23 cellular contexts compared by ENCODE assay signal in the genomic region with DNA sequence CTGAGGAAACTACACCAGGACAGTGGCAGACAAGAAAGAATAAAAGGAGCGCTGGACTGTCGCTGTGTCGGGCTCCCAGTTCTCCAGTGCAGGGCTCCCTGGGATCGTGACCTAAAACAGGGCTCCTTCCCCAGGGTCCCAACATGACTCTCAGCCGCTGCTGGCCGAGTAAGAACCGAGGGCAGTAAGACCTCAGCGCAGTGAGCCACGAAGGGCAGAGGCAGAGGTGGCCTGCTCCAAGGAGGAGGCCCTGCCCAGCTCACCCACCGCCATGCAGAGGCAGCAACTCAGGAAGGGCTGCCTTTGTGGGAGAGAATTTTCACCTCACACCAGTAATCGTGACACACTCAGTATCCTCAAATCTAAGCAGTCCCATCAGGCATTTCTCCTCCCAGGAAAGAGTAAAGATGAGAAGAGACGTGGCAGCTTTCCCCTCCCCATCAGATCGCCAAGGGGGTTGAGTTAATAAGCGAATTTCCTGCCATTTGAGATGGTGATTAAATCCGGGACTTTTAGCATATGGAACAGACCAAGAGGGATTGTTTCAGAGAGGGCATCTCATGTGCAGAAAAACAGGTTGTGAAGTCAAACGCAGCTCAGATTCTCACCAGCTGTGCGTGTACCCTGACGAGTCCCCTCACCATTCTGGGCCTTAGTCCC. TPM values are rescaled to one million over a fixed set of nuclear protein-coding genes. Genes with fewer than 3 reads are reported as not detected.
DNase-seq lines count a peak whose midpoint lies in the region; ATAC-seq and TF ChIP-seq lines count a peak whose summit lies in the region.
"Had no signal": no experiment of that assay in that cellular context is flagged by ENCODE, and none has a peak within 500 bp of the region (broad histone marks: within the 10 kb centered on the region; RNA-seq: fewer than 3 reads in every experiment).

No MANE protein-coding gene starts in this region.

- peak overlapping the region; percentile 39 for H3K4ac ChIP-seq in mesendoderm (ENCODE audit: low read depth, low read length)

- no peaks in the 10 kb centered on the region for H3K79me1 ChIP-seq in mesendoderm (ENCODE audit: low read length)

- H3K4me3 ChIP-seq in SK-N-MC (peak overlapping the region; percentile 40), mesendoderm (ENCODE audit: low read length) (no peak overlapping the region), vagina (no peak overlapping the region), HAP-1 (no peak overlapping the region)
- H3K4me3 ChIP-seq: colonic mucosa had no signal

- peak; percentile 93 for DNase-seq in SK-N-MC (ENCODE audit: low read depth, low spot score)
- DNase-seq in epithelial cell of prostate (ENCODE audit: low read depth, low spot score) = no peak
- no peak for DNase-seq in mesendoderm
- no peak for DNase-seq in vagina (ENCODE audit: extremely low spot score in 2 of 2)
- DNase-seq in HAP-1 (ENCODE audit: low spot score in 2 of 2) = no peak
- no peak for DNase-seq in epidermal melanocyte (ENCODE audit: insufficient read length, low spot score)
- DNase-seq: activated CD4-positive, alpha-beta T cell treated with anti-CD3 and anti-CD28 coated beads for 48 hours; activated naive CD4-positive, alpha-beta T cell treated with anti-CD3 and anti-CD28 coated beads for 36 hours; activated T-cell treated with anti-CD3 and anti-CD28 coated beads, Interleukin-2, amount 50 U/mL, for 4 hours; Caco-2; effector memory CD8-positive, alpha-beta T cell; HCEC 1CT; kidney; NCI-H1105; NCI-H1930; NCI-H446; stimulated activated CD4-positive, alpha-beta T cell treated with anti-CD3 and anti-CD28 coated beads, Interleukin-4, amount 100 ng/mL, for 4 hours had no signal

- no peaks in the 10 kb centered on the region for H3K27me3 ChIP-seq in mesendoderm (ENCODE audit: insufficient read depth, low read length, poor library complexity)
- H3K27me3 ChIP-seq in vagina = no peaks in the 10 kb centered on the region
- no peaks in the 10 kb centered on the region for H3K27me3 ChIP-seq in HAP-1 (ENCODE audit: low read depth)
- H3K27me3 ChIP-seq: colonic mucosa had no signal

- H3K56ac ChIP-seq in mesendoderm (ENCODE audit: low read length) = peak overlapping the region; percentile 36

- H2BK5ac ChIP-seq in mesendoderm (ENCODE audit: low read length) = no peak overlapping the region

- no peak overlapping the region for H4K8ac ChIP-seq in mesendoderm (ENCODE audit: low read depth, low read length)

- H3K23ac ChIP-seq in mesendoderm (ENCODE audit: low read length) = no peak overlapping the region

- H3K4me1 ChIP-seq in mesendoderm (ENCODE audit: control insufficient read depth, low read depth, low read length) = peaks cover 14% of the 10 kb centered on the region
- peaks cover 35% of the 10 kb centered on the region for H3K4me1 ChIP-seq in vagina
- H3K4me1 ChIP-seq in HAP-1 = peaks cover 6% of the 10 kb centered on the region
- H3K4me1 ChIP-seq: Caco-2, colonic mucosa had no signal

- intact Hi-C loops in vagina (cut with DNase I) = no loop called here

- no peak for TF ChIP-seq CTCF in vagina (IDR thresholded peaks at IDR 0.05)

- no peak overlapping the region for H2AK5ac ChIP-seq in mesendoderm (ENCODE audit: low read length)

- ATAC-seq in HG03135 (IDR thresholded peaks at IDR 0.05; ENCODE audit: unreplicated experiment) = no peak
- ATAC-seq: activated T-cell treated with anti-CD3 and anti-CD28 coated beads, Interleukin-2, amount 50 U/mL, for 4 hours; effector memory CD8-positive, alpha-beta T cell had no signal

- H3K9ac ChIP-seq in SK-N-MC (ENCODE audit: insufficient read length) = peak overlapping the region; percentile 65
- no peak overlapping the region for H3K9ac ChIP-seq in mesendoderm (ENCODE audit: low read length)

- no peak overlapping the region for H4K5ac ChIP-seq in mesendoderm (ENCODE audit: low read length)

- no peak for TF ChIP-seq POLR2A in vagina (IDR thresholded peaks at IDR 0.05)

- no peak overlapping the region for H2BK15ac ChIP-seq in mesendoderm (replicated peaks; ENCODE audit: low read depth)

- no peaks in the 10 kb centered on the region for H3K79me2 ChIP-seq in mesendoderm (ENCODE audit: control insufficient read depth, insufficient read depth, low read length)

- no peak overlapping the region for H3K4me2 ChIP-seq in mesendoderm (ENCODE audit: low read length)

- H3K36me3 ChIP-seq in SK-N-MC (ENCODE audit: insufficient read depth, low read length) (no peaks in the 10 kb centered on the region), mesendoderm (ENCODE audit: control insufficient read depth, insufficient read depth, low read length) (no peaks in the 10 kb centered on the region), vagina (no peaks in the 10 kb centered on the region), HAP-1 (replicated peaks) (no peaks in the 10 kb centered on the region)
- H3K36me3 ChIP-seq: colonic mucosa had no signal

- H3K9me3 ChIP-seq in SK-N-MC (ENCODE audit: low read depth, low read length) (no peaks in the 10 kb centered on the region), vagina (no peaks in the 10 kb centered on the region), HAP-1 (no peaks in the 10 kb centered on the region)
- H3K9me3 ChIP-seq: Caco-2, colonic mucosa had no signal

- H2BK120ac ChIP-seq in mesendoderm (ENCODE audit: low read depth, low read length) = no peak overlapping the region

- in situ Hi-C loops in HAP-1 (cut with MboI; ENCODE audit: low sequenced_read_pairs) = no loop called here

- H3K18ac ChIP-seq in mesendoderm (ENCODE audit: low read length) = peak overlapping the region; percentile 7

- WGBS in mesendoderm (ENCODE audit: extremely low coverage, insufficient coverage, low lambda C conversion rate) = no CpG with 5 or more reads among the region's 18 CpGs

- H3K27ac ChIP-seq in SK-N-MC (peak overlapping the region; percentile 95), epithelial cell of prostate (peak overlapping the region; percentile 96), mesendoderm (ENCODE audit: low read depth, low read length) (peak overlapping the region; percentile 15), vagina (peak overlapping the region; percentile 34)
- H3K27ac ChIP-seq: C4-2B, colonic mucosa, VCaP had no signal

RNA-seq across cellular contexts. Expression of a gene that starts 19.8 kb away (rescaled TPM):
- polyA plus RNA-seq in mesendoderm (2013, experiment 1 of 2) = 4.3 TPM
- 4.4 TPM for polyA plus RNA-seq in mesendoderm (2013, experiment 2 of 2)
- 17.4 TPM for total RNA-seq in vagina
- total RNA-seq: activated naive CD4-positive, alpha-beta T cell treated with anti-CD3 and anti-CD28 coated beads for 36 hours; Caco-2; HT-29; mononuclear cell had no signal

RNA-seq across cellular contexts. Expression of a gene that starts 33.0 kb away (rescaled TPM):
- 10.8 TPM for polyA plus RNA-seq in mesendoderm (2013, experiment 1 of 2)
- 9.7 TPM for polyA plus RNA-seq in mesendoderm (2013, experiment 2 of 2)
- 34.6 TPM for total RNA-seq in vagina

RNA-seq across cellular contexts. Expression of a gene that starts 56.0 kb away (rescaled TPM):
- 39.9 TPM for polyA plus RNA-seq in mesendoderm (2013, experiment 1 of 2)
- polyA plus RNA-seq in mesendoderm (2013, experiment 2 of 2) = 39.4 TPM
- total RNA-seq in vagina = 15.2 TPM

Comparison
In these comparisons a context has a peak if more than half of its experiments do, and no peak if none do; other contexts are left out.
1. H3K27ac ChIP-seq: peak in every context shown above with its lines; median percentile 96 in epithelial cell of prostate; 95 in SK-N-MC; 34 in vagina; 15 in mesendoderm.